ENCODE assay signal across 32 cellular contexts in genomic region chr6:41008011-41008410, GRCh38. TPM values are rescaled to one million over a fixed set of nuclear protein-coding genes. Genes with fewer than 3 reads are reported as not detected.
"Had no signal": no experiment of that assay in that cellular context is flagged by ENCODE, and none has a peak within 500 bp of the region (broad histone marks: within the 10 kb centered on the region; RNA-seq: fewer than 3 reads in every experiment).

No MANE protein-coding gene starts in this region.

- H3K36me3 ChIP-seq: ascending aorta, breast epithelium, cardiac muscle cell, esophagus muscularis mucosa, gastrocnemius medialis had no signal

- ATAC-seq: activated CD4-positive, alpha-beta T cell treated with anti-CD3 and anti-CD28 coated beads for 36 hours; activated naive CD4-positive, alpha-beta T cell treated with anti-CD3 and anti-CD28 coated beads, Interleukin-2, amount 50 U/mL, for 72 hours; activated T-cell treated with anti-CD3 and anti-CD28 coated beads, Interleukin-2, amount 50 U/mL, for 72 hours; foreskin keratinocyte; gastrocnemius medialis had no signal

- H3K4me3 ChIP-seq: ascending aorta, breast epithelium, cardiac muscle cell, coronary artery, dorsolateral prefrontal cortex, esophagus muscularis mucosa, gastrocnemius medialis had no signal

- H3K36me3 Mint-ChIP-seq: activated naive CD4-positive, alpha-beta T cell treated with anti-CD3 and anti-CD28 coated beads, Interleukin-2, amount 10 ng/mL, durations not matched to agents 7 days and 5 days; activated naive CD4-positive, alpha-beta T cell treated with anti-CD3 and anti-CD28 coated beads, Interleukin-2, amount 50 U/mL, for 72 hours; activated naive CD8-positive, alpha-beta T cell treated with anti-CD3 and anti-CD28 coated beads, Interleukin-2, amount 10 ng/mL, durations not matched to agents 7 days and 5 days; brain had no signal

- H3K9me3 ChIP-seq: ascending aorta, breast epithelium, esophagus muscularis mucosa, gastrocnemius medialis had no signal

- H3K27me3 ChIP-seq: ascending aorta, breast epithelium, cardiac muscle cell, dorsolateral prefrontal cortex, esophagus muscularis mucosa, foreskin keratinocyte, gastrocnemius medialis had no signal

- H3K9me3 Mint-ChIP-seq: activated CD4-positive, alpha-beta memory T cell treated with anti-CD3 and anti-CD28 coated beads, Interleukin-2, amount 10 ng/mL, durations not matched to agents 7 days and 5 days; activated CD4-positive, alpha-beta T cell treated with anti-CD3 and anti-CD28 coated beads, Interleukin-2, amount 10 ng/mL, durations not matched to agents 7 days and 5 days; activated naive CD4-positive, alpha-beta T cell treated with anti-CD3 and anti-CD28 coated beads, Interleukin-2, amount 10 ng/mL, durations not matched to agents 7 days and 5 days; activated naive CD4-positive, alpha-beta T cell treated with anti-CD3 and anti-CD28 coated beads, Interleukin-2, amount 50 U/mL, for 72 hours; activated naive CD8-positive, alpha-beta T cell treated with anti-CD3 and anti-CD28 coated beads, Interleukin-2, amount 10 ng/mL, durations not matched to agents 7 days and 5 days; activated T-cell treated with anti-CD3 and anti-CD28 coated beads, Interleukin-2, amount 50 U/mL, for 24 hours; activated T-cell treated with anti-CD3 and anti-CD28 coated beads, Interleukin-2, amount 50 U/mL, for 72 hours; dendritic cell treated with granulocyte-macrophage colony-stimulating factor and Interleukin-4, amounts not matched to agents 40 ng/mL and 50 ng/mL, for 4 days had no signal

- H3K27ac Mint-ChIP-seq: activated CD4-positive, alpha-beta memory T cell treated with anti-CD3 and anti-CD28 coated beads, Interleukin-2, amount 10 ng/mL, durations not matched to agents 7 days and 5 days; activated CD4-positive, alpha-beta T cell treated with anti-CD3 and anti-CD28 coated beads for 36 hours; activated CD4-positive, alpha-beta T cell treated with anti-CD3 and anti-CD28 coated beads, Interleukin-2, amount 10 ng/mL, durations not matched to agents 7 days and 5 days; activated naive CD4-positive, alpha-beta T cell treated with anti-CD3 and anti-CD28 coated beads, Interleukin-2, amount 10 ng/mL, durations not matched to agents 7 days and 5 days; activated naive CD4-positive, alpha-beta T cell treated with anti-CD3 and anti-CD28 coated beads, Interleukin-2, amount 50 U/mL, for 72 hours; activated naive CD8-positive, alpha-beta T cell treated with anti-CD3 and anti-CD28 coated beads, Interleukin-2, amount 10 ng/mL, durations not matched to agents 7 days and 5 days; activated T-cell treated with anti-CD3 and anti-CD28 coated beads, Interleukin-2, amount 50 U/mL, for 24 hours; activated T-cell treated with anti-CD3 and anti-CD28 coated beads, Interleukin-2, amount 50 U/mL, for 72 hours; brain; dendritic cell treated with granulocyte-macrophage colony-stimulating factor and Interleukin-4, amounts not matched to agents 40 ng/mL and 50 ng/mL, for 4 days had no signal

- H3K4me3 Mint-ChIP-seq: activated CD4-positive, alpha-beta memory T cell treated with anti-CD3 and anti-CD28 coated beads, Interleukin-2, amount 10 ng/mL, durations not matched to agents 7 days and 5 days; activated CD4-positive, alpha-beta T cell treated with anti-CD3 and anti-CD28 coated beads for 36 hours; activated CD4-positive, alpha-beta T cell treated with anti-CD3 and anti-CD28 coated beads, Interleukin-2, amount 10 ng/mL, durations not matched to agents 7 days and 5 days; activated naive CD4-positive, alpha-beta T cell treated with anti-CD3 and anti-CD28 coated beads, Interleukin-2, amount 10 ng/mL, durations not matched to agents 7 days and 5 days; activated naive CD8-positive, alpha-beta T cell treated with anti-CD3 and anti-CD28 coated beads, Interleukin-2, amount 10 ng/mL, durations not matched to agents 7 days and 5 days; activated T-cell treated with anti-CD3 and anti-CD28 coated beads, Interleukin-2, amount 50 U/mL, for 24 hours; activated T-cell treated with anti-CD3 and anti-CD28 coated beads, Interleukin-2, amount 50 U/mL, for 72 hours; brain; dendritic cell treated with granulocyte-macrophage colony-stimulating factor and Interleukin-4, amounts not matched to agents 40 ng/mL and 50 ng/mL, for 4 days had no signal

- H3K27ac ChIP-seq: ascending aorta, breast epithelium, cardiac muscle cell, coronary artery, dorsolateral prefrontal cortex, esophagus muscularis mucosa, foreskin keratinocyte, gastrocnemius medialis had no signal

- H3K4me1 Mint-ChIP-seq: activated CD4-positive, alpha-beta T cell treated with anti-CD3 and anti-CD28 coated beads for 36 hours; brain had no signal

- DNase-seq: activated CD4-positive, alpha-beta memory T cell treated with anti-CD3 and anti-CD28 coated beads, Interleukin-2, amount 10 ng/mL, durations not matched to agents 7 days and 5 days; activated CD4-positive, alpha-beta T cell treated with anti-CD3 and anti-CD28 coated beads for 36 hours; activated CD4-positive, alpha-beta T cell treated with anti-CD3 and anti-CD28 coated beads, Interleukin-2, amount 10 ng/mL, durations not matched to agents 7 days and 5 days; activated CD4-positive, alpha-beta T cell treated with anti-CD3 and anti-CD28 coated beads, Interleukin-2, amount 50 U/mL, for 4 hours; activated CD4-positive, CD25-positive, alpha-beta regulatory T cell; activated CD4-positive, CD25-positive, alpha-beta regulatory T cell treated with anti-CD3 and anti-CD28 coated beads, Interleukin-2, amount 50 U/mL, for 72 hours; activated CD8-positive, alpha-beta memory T cell treated with anti-CD3 and anti-CD28 coated beads, Interleukin-2, amount 50 U/mL, for 48 hours; activated gamma-delta T cell; activated naive CD4-positive, alpha-beta T cell; activated naive CD4-positive, alpha-beta T cell treated with anti-CD3 and anti-CD28 coated beads, Interleukin-2, amount 10 ng/mL, durations not matched to agents 7 days and 5 days; activated naive CD8-positive, alpha-beta T cell treated with anti-CD3 and anti-CD28 coated beads, Interleukin-2, amount 10 ng/mL, durations not matched to agents 7 days and 5 days; activated T-cell treated with anti-CD3 and anti-CD28 coated beads for 4 hours; activated T-cell treated with anti-CD3 and anti-CD28 coated beads, Interleukin-2, amount 50 U/mL, for 24 hours; activated T-cell treated with anti-CD3 and anti-CD28 coated beads, Interleukin-2, amount 50 U/mL, for 72 hours; central memory CD4-positive, alpha-beta T cell; cerebellar nuclear complex; dorsolateral prefrontal cortex; effector memory CD4-positive, alpha-beta T cell; erythroblast; foreskin keratinocyte; gastrocnemius medialis; glutamatergic neuron; T-helper 2 cell had no signal

- H3K4me1 ChIP-seq: ascending aorta, breast epithelium, esophagus muscularis mucosa, foreskin keratinocyte had no signal

RNA-seq across cellular contexts. Expression of gene TSPO2, which starts 34.3 kb away (rescaled TPM):
- total RNA-seq: activated CD4-positive, alpha-beta memory T cell treated with anti-CD3 and anti-CD28 coated beads, Interleukin-2, amount 10 ng/mL, durations not matched to agents 7 days and 5 days; activated CD4-positive, alpha-beta T cell treated with anti-CD3 and anti-CD28 coated beads for 36 hours; activated CD4-positive, alpha-beta T cell treated with anti-CD3 and anti-CD28 coated beads, Interleukin-2, amount 10 ng/mL, durations not matched to agents 7 days and 5 days; activated naive CD4-positive, alpha-beta T cell treated with anti-CD3 and anti-CD28 coated beads, Interleukin-2, amount 50 U/mL, for 72 hours; activated naive CD8-positive, alpha-beta T cell treated with anti-CD3 and anti-CD28 coated beads, Interleukin-2, amount 10 ng/mL, durations not matched to agents 7 days and 5 days; activated T-cell treated with anti-CD3 and anti-CD28 coated beads, Interleukin-2, amount 50 U/mL, for 72 hours; ascending aorta; breast epithelium; cardiac muscle cell; dorsolateral prefrontal cortex; esophagus muscularis mucosa; foreskin keratinocyte; gastrocnemius medialis; T-helper 1 cell treated with Interleukin-12 subunit alpha and Interleukin-12 subunit beta and Interleukin-4 antibody, amounts not matched to agents 30 ng/mL and 1 ng/mL, for 36 hours had no signal
- polyA plus RNA-seq: cardiac muscle cell, foreskin keratinocyte had no signal

RNA-seq across cellular contexts. Expression of gene APOBEC2, which starts 45.0 kb away (rescaled TPM):
- total RNA-seq: activated CD4-positive, alpha-beta memory T cell treated with anti-CD3 and anti-CD28 coated beads, Interleukin-2, amount 10 ng/mL, durations not matched to agents 7 days and 5 days; activated CD4-positive, alpha-beta T cell treated with anti-CD3 and anti-CD28 coated beads for 36 hours; activated CD4-positive, alpha-beta T cell treated with anti-CD3 and anti-CD28 coated beads, Interleukin-2, amount 10 ng/mL, durations not matched to agents 7 days and 5 days; activated naive CD4-positive, alpha-beta T cell treated with anti-CD3 and anti-CD28 coated beads, Interleukin-2, amount 50 U/mL, for 72 hours; activated naive CD8-positive, alpha-beta T cell treated with anti-CD3 and anti-CD28 coated beads, Interleukin-2, amount 10 ng/mL, durations not matched to agents 7 days and 5 days; activated T-cell treated with anti-CD3 and anti-CD28 coated beads, Interleukin-2, amount 50 U/mL, for 72 hours; ascending aorta; breast epithelium; dorsolateral prefrontal cortex; foreskin keratinocyte; T-helper 1 cell treated with Interleukin-12 subunit alpha and Interleukin-12 subunit beta and Interleukin-4 antibody, amounts not matched to agents 30 ng/mL and 1 ng/mL, for 36 hours had no signal
